In the genomic region with DNA sequence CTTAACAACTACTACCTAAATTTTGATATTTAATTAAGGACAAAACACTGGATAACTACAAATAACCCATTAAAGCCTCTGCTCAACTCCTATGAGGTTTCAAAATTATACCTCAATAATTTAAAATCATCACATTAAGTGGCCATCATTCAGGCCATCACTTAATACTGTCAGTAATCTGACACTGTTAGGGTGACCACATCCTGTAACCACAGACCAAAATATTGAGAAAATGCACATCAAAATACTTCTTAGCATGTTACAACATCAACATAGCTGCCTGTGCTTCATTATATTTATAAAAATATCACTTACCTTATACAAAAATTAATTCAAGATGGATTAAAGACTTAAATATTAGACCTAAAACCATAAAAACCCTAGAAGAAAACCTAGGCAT, we compare ENCODE assay signal across 18 cellular contexts. TPM values are rescaled to one million over a fixed set of nuclear protein-coding genes. Genes with fewer than 3 reads are reported as not detected.
A peak's percentile ranks its signal among the peaks of the same experiment; 100 is the strongest.
DNase-seq lines count a peak whose midpoint lies in the region; ATAC-seq and TF ChIP-seq lines count a peak whose summit lies in the region.
"Had no signal": no experiment of that assay in that cellular context is flagged by ENCODE, and none has a peak within 500 bp of the region (broad histone marks: within the 10 kb centered on the region; RNA-seq: fewer than 3 reads in every experiment).

No MANE protein-coding gene starts in this region.

- peak overlapping the region; percentile 32 for H3K4me2 ChIP-seq in Loucy (ENCODE audit: low read depth, low read length, poor library complexity, severe bottlenecking)

- H3K27me3 ChIP-seq in Loucy (ENCODE audit: insufficient read depth, low read length, poor library complexity, severe bottlenecking) (no peaks in the 10 kb centered on the region), psoas muscle (ENCODE audit: insufficient read depth in 3 of 3, low read length in 2 of 3) (no peaks in the 10 kb centered on the region)
- H3K27me3 ChIP-seq: colonic mucosa, tibial artery had no signal

- peaks cover 14% of the 10 kb centered on the region for H3K36me3 Mint-ChIP-seq in effector memory CD8-positive, alpha-beta T cell (ENCODE audit: insufficient read depth)

- ATAC-seq in GM19395 (IDR thresholded peaks at IDR 0.05; ENCODE audit: unreplicated experiment), result peak; percentile 59
- peak; percentile 72 for ATAC-seq in effector memory CD8-positive, alpha-beta T cell (replicated peaks)
- no peak for ATAC-seq in psoas muscle
- ATAC-seq: HCT116 had no signal

- peaks cover 33 to 48% of the 10 kb centered on the region in 2 donors for H3K4me1 Mint-ChIP-seq in effector memory CD8-positive, alpha-beta T cell (ENCODE audit: low read depth in 2 of 2)

- peaks cover 26% of the 10 kb centered on the region; the same call in 1 of the 2 replicates for H3K36me3 ChIP-seq in Loucy (ENCODE audit: insufficient read depth, low read length)
- H3K36me3 ChIP-seq in psoas muscle (ENCODE audit: insufficient read depth in 1 of 2, low read depth in 1 of 2), result peaks cover 0 to 10% of the 10 kb centered on the region in 2 donors

- no peaks in the 10 kb centered on the region for H3K9me2 ChIP-seq in Loucy (replicated peaks; ENCODE audit: low read depth, low read length)

- H3K9me3 ChIP-seq in Loucy (ENCODE audit: insufficient read depth, low read depth, low read length) (no peaks in the 10 kb centered on the region), psoas muscle (peaks cover 3% of the 10 kb centered on the region)
- H3K9me3 ChIP-seq: colonic mucosa, tibial artery had no signal

- in situ Hi-C loops in ACHN (cut with HindIII; ENCODE audit: low pct_ligation_motif_present, low pct_unique_long_range_greater_than_20kb, low sequenced_read_pairs), result no loop called here

- peaks cover 15% of the 10 kb centered on the region for H4K20me1 ChIP-seq in Loucy (ENCODE audit: insufficient read depth, low read length, poor library complexity, severe bottlenecking)

- peak; percentile 15 for DNase-seq in GM12865 (ENCODE audit: low read depth)
- no peak for DNase-seq in effector memory CD8-positive, alpha-beta T cell
- no peak for DNase-seq in ACHN
- DNase-seq in epidermal melanocyte (ENCODE audit: insufficient read length, low spot score), result no peak
- DNase-seq in psoas muscle, result no peak
- DNase-seq in cerebellum (ENCODE audit: low spot score), result no peak
- DNase-seq: activated CD4-positive, alpha-beta T cell treated with anti-CD3 and anti-CD28 coated beads, Interleukin-2, amount 50 U/mL, for 48 hours; colonic mucosa; COR-L47; NCI-H146; NCI-H524 treated with DMSO at 0.1 percent for 48 hours; RPMI8226; tibial artery had no signal

- H3K9ac ChIP-seq in Loucy (ENCODE audit: low read depth, low read length, poor library complexity, severe bottlenecking), result no peak overlapping the region

- H3K27me3 Mint-ChIP-seq in effector memory CD8-positive, alpha-beta T cell, result no peaks in the 10 kb centered on the region
- H3K27me3 Mint-ChIP-seq: activated naive CD8-positive, alpha-beta T cell; memory B cell had no signal

- intact Hi-C loops in psoas muscle (cut with DNase I), result no loop called here

- H3K9me3 Mint-ChIP-seq in effector memory CD8-positive, alpha-beta T cell, result no peaks in the 10 kb centered on the region

- TF ChIP-seq CTCF in GM12865 (IDR thresholded peaks at IDR 0.05; ENCODE audit: insufficient read depth, low read depth, low read length, missing control alignments) (no peak), Loucy (conservative IDR thresholded peaks at IDR 0.05; ENCODE audit: low read length) (no peak), psoas muscle (IDR thresholded peaks at IDR 0.05) (no peak)

- H3K27ac Mint-ChIP-seq in effector memory CD8-positive, alpha-beta T cell, result peak overlapping the region; percentile 83 to 86
- H3K27ac Mint-ChIP-seq: activated naive CD8-positive, alpha-beta T cell; memory B cell had no signal

- H3F3A ChIP-seq in Loucy (ENCODE audit: low read depth), result no peaks in the 10 kb centered on the region

- no peak overlapping the region for H3K27ac ChIP-seq in psoas muscle
- H3K27ac ChIP-seq: colonic mucosa, tibial artery had no signal

- H3K4me3 ChIP-seq in GM12865 (ENCODE audit: low read depth, low read length) (no peak overlapping the region), Loucy (ENCODE audit: low read length, poor library complexity, severe bottlenecking) (no peak overlapping the region), psoas muscle (no peak overlapping the region)
- H3K4me3 ChIP-seq: colonic mucosa, tibial artery had no signal

- peak overlapping the region; percentile 38 to 64 for H3K4me3 Mint-ChIP-seq in effector memory CD8-positive, alpha-beta T cell
- H3K4me3 Mint-ChIP-seq: activated naive CD8-positive, alpha-beta T cell; memory B cell had no signal

- no peak overlapping the region for H2AFZ ChIP-seq in Loucy (ENCODE audit: low read length)

- peaks cover 13% of the 10 kb centered on the region for H3K4me1 ChIP-seq in Loucy (ENCODE audit: insufficient read depth, low read length, poor library complexity, severe bottlenecking)
- peaks cover 24% of the 10 kb centered on the region for H3K4me1 ChIP-seq in psoas muscle
- H3K4me1 ChIP-seq: colonic mucosa had no signal

- peaks cover 28% of the 10 kb centered on the region; the same call in 1 of the 2 replicates for H3K79me2 ChIP-seq in Loucy (ENCODE audit: insufficient read depth, low read length)

RNA-seq across cellular contexts. Expression of gene SEM1, which starts 23.3 kb away (rescaled TPM):
- total RNA-seq in psoas muscle (10 to 100 TPM; 30.5 to 71.7 (median 52.1) TPM), cerebellum (39.4 TPM)
- 100 to 1,000 TPM in 1 of 3 donors, 10 to 100 TPM in 2; 65.6 to 107 (median 74.3) TPM for polyA plus RNA-seq in psoas muscle

Comparison
In these comparisons a context has a peak if more than half of its experiments do, and no peak if none do; other contexts are left out.
1. ATAC-seq: peak in GM19395 (single experiment) and effector memory CD8-positive, alpha-beta T cell (single experiment); none in psoas muscle (0 of 4).